1 cellular context compared by ENCODE assay signal in the genomic region with DNA sequence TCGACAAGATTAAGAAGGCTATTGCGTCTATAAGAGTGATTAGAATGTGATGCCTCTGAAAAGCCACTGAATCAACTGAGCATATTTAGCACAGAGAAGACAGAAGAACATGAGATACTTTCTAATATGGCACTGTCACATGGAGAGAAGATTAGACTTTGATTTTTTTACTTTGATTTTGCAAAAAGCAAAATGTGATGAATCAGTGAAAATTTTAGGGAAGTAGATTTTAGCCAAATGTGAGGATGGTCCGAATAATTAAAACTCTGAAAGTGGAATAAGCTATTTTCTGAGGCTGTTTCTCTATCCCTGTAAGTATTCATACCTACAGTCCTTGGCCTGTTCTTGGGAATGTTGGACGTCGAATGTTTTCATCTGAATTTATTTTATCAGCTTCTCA.
TF ChIP-seq lines count a peak whose summit lies in the region.

No MANE protein-coding gene starts in this region.

TF ChIP-seq in IMR-90, 13 proteins besides CTCF, POLR2A, EP300 and RAD21:
- TF ChIP-seq MAFK (IDR thresholded peaks at IDR 0.05; ENCODE audit: low read depth, low read length): peak; percentile 45; the same call in 1 of the 2 replicates
- TF ChIP-seq, protein P1, sequence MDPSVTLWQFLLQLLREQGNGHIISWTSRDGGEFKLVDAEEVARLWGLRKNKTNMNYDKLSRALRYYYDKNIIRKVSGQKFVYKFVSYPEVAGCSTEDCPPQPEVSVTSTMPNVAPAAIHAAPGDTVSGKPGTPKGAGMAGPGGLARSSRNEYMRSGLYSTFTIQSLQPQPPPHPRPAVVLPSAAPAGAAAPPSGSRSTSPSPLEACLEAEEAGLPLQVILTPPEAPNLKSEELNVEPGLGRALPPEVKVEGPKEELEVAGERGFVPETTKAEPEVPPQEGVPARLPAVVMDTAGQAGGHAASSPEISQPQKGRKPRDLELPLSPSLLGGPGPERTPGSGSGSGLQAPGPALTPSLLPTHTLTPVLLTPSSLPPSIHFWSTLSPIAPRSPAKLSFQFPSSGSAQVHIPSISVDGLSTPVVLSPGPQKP (IDR thresholded peaks at IDR 0.05; ENCODE audit: borderline replicate concordance, low read depth, low read length): no peak
- TF ChIP-seq BHLHE40 (IDR thresholded peaks at IDR 0.05; ENCODE audit: low read depth, low read length): no peak
TF ChIP-seq in IMR-90: peak in this region for 1.
